Comparison of ENCODE assay signal across 9 cellular contexts in genomic region chr22:37803636-37804371, GRCh38. TPM values are rescaled to one million over a fixed set of nuclear protein-coding genes. Genes with fewer than 3 reads are reported as not detected.
DNase-seq lines count a peak whose midpoint lies in the region; ATAC-seq and TF ChIP-seq lines count a peak whose summit lies in the region.
"Had no signal": no experiment of that assay in that cellular context is flagged by ENCODE, and none has a peak within 500 bp of the region (broad histone marks: within the 10 kb centered on the region; RNA-seq: fewer than 3 reads in every experiment).

No MANE protein-coding gene starts in this region.

- no peaks in the 10 kb centered on the region for H3K36me3 Mint-ChIP-seq in activated CD8-positive, alpha-beta memory T cell treated with anti-CD3 and anti-CD28 coated beads, Interleukin-2, amount 10 ng/mL, durations not matched to agents 7 days and 5 days
- H3K36me3 Mint-ChIP-seq in WTC11 (no peaks in the 10 kb centered on the region), immature natural killer cell (no peaks in the 10 kb centered on the region)

- TF ChIP-seq CTCF in WTC11 (IDR thresholded peaks at IDR 0.05), result no peak
- TF ChIP-seq CTCF in testis (IDR thresholded peaks at IDR 0.05), result no peak

- peaks cover 62% of the 10 kb centered on the region for H3K27me3 Mint-ChIP-seq in activated CD8-positive, alpha-beta memory T cell treated with anti-CD3 and anti-CD28 coated beads, Interleukin-2, amount 10 ng/mL, durations not matched to agents 7 days and 5 days
- peaks cover 80% of the 10 kb centered on the region for H3K27me3 Mint-ChIP-seq in WTC11 (ENCODE audit: low read depth)
- peaks cover 17 to 54% (median 39%) of the 10 kb centered on the region in 3 donors for H3K27me3 Mint-ChIP-seq in immature natural killer cell (ENCODE audit: low read depth in 3 of 3)

- no peak overlapping the region for H3K27ac Mint-ChIP-seq in activated CD8-positive, alpha-beta memory T cell treated with anti-CD3 and anti-CD28 coated beads, Interleukin-2, amount 10 ng/mL, durations not matched to agents 7 days and 5 days
- H3K27ac Mint-ChIP-seq in WTC11 (no peak overlapping the region), immature natural killer cell (no peak overlapping the region)

- H3K9me3 Mint-ChIP-seq in activated CD8-positive, alpha-beta memory T cell treated with anti-CD3 and anti-CD28 coated beads, Interleukin-2, amount 10 ng/mL, durations not matched to agents 7 days and 5 days (ENCODE audit: low read depth), result no peaks in the 10 kb centered on the region
- H3K9me3 Mint-ChIP-seq in WTC11 (no peaks in the 10 kb centered on the region), immature natural killer cell (no peaks in the 10 kb centered on the region)

- no peak for ATAC-seq in activated CD8-positive, alpha-beta memory T cell treated with anti-CD3 and anti-CD28 coated beads, Interleukin-2, amount 10 ng/mL, durations not matched to agents 7 days and 5 days
- ATAC-seq in WTC11, result no peak

- intact Hi-C loops in testis (cut with DNase I; ENCODE audit: low total_unique reads), result no loop called here

- WGBS in testis, 2 donors, result 41 to 45% methylated on average over 21 to 34 of the region's 34 CpGs

- POLR2A ChIA-PET in WTC11 (lab: Charles Lee), result interaction anchor here (0.5 to 1.6 kb wide), 2 partner anchors 59 to 128 kb away, joined by 3 read pairs; partner anchors contain the start of gene LGALS1

- CTCF ChIA-PET in activated CD8-positive, alpha-beta memory T cell treated with anti-CD3 and anti-CD28 coated beads, Interleukin-2, amount 10 ng/mL, durations not matched to agents 7 days and 5 days (lab: Charles Lee), result interaction anchor here (0.9 to 2.1 kb wide), 4 partner anchors 13 to 197 kb away, joined by 3 to 16 read pairs (median 5); no protein-coding TSS in a partner anchor
- CTCF ChIA-PET in WTC11 (lab: Charles Lee), result interaction anchor here (0.6 to 2.7 kb wide), 4 partner anchors 13 to 116 kb away, joined by 3 to 10 read pairs (median 6); no protein-coding TSS in a partner anchor

- H3K4me1 ChIP-seq in testis, result peaks cover 42% of the 10 kb centered on the region

- DNase-seq in activated CD8-positive, alpha-beta memory T cell treated with anti-CD3 and anti-CD28 coated beads, Interleukin-2, amount 10 ng/mL, durations not matched to agents 7 days and 5 days, result no peak
- no peak for DNase-seq in activated CD8-positive, alpha-beta memory T cell treated with anti-CD3 and anti-CD28 coated beads for 24 hours
- DNase-seq in WTC11 (ENCODE audit: low spot score) (no peak), immature natural killer cell (no peak), testis (peak; percentile 34), dedifferentiated amniotic fluid mesenchymal stem cell (ENCODE audit: extremely low spot score) (no peak), SHP77 (lab: John Stamatoyannopoulos, UW) (no peak), occipital lobe (lab: John Stamatoyannopoulos, UW) (no peak)

- peak overlapping the region; percentile 62 to 64 for H3K4me3 ChIP-seq in testis

- H3K9me3 ChIP-seq in testis, result no peaks in the 10 kb centered on the region

- H3K36me3 ChIP-seq in testis (ENCODE audit: low read depth, missing control alignments), result no peaks in the 10 kb centered on the region

- H3K4me1 Mint-ChIP-seq in activated CD8-positive, alpha-beta memory T cell treated with anti-CD3 and anti-CD28 coated beads, Interleukin-2, amount 10 ng/mL, durations not matched to agents 7 days and 5 days, result peaks cover 30% of the 10 kb centered on the region
- H3K4me1 Mint-ChIP-seq in WTC11 (peaks cover 37% of the 10 kb centered on the region), immature natural killer cell (peaks cover 34 to 39% of the 10 kb centered on the region in 2 donors)

- peak overlapping the region; percentile 83 to 95 for H3K27ac ChIP-seq in testis

- no peak for TF ChIP-seq POLR2A in testis (IDR thresholded peaks at IDR 0.05)

- H3K4me3 Mint-ChIP-seq in activated CD8-positive, alpha-beta memory T cell treated with anti-CD3 and anti-CD28 coated beads, Interleukin-2, amount 10 ng/mL, durations not matched to agents 7 days and 5 days, result peak overlapping the region; percentile 46
- peak overlapping the region; percentile 81 for H3K4me3 Mint-ChIP-seq in WTC11
- peak overlapping the region in 4 of 5 donors; percentile 40 to 66 (median 46) for H3K4me3 Mint-ChIP-seq in immature natural killer cell

- H3K27me3 ChIP-seq in testis, result no peaks in the 10 kb centered on the region

TF ChIP-seq in WTC11, 78 proteins besides CTCF, POLR2A, EP300 and RAD21 (continues in another document):
- TF ChIP-seq ESRRA (CRISPR knock-in tag; IDR thresholded peaks at IDR 0.05; ENCODE audit: borderline replicate concordance) (no peak), NR3C1 (CRISPR knock-in tag; conservative IDR thresholded peaks at IDR 0.05; ENCODE audit: low read depth) (no peak), NFE2L1 (CRISPR knock-in tag; IDR thresholded peaks at IDR 0.05) (0 out of 2 replicates have a peak, but pooled peaks have one; percentile 21), EMX1 (CRISPR knock-in tag; IDR thresholded peaks at IDR 0.05) (no peak), SP1 (CRISPR knock-in tag; conservative IDR thresholded peaks at IDR 0.05) (no peak), RELA (CRISPR knock-in tag; IDR thresholded peaks at IDR 0.05; ENCODE audit: borderline replicate concordance) (no peak), TEAD4 (CRISPR knock-in tag; IDR thresholded peaks at IDR 0.05) (no peak)
- TF ChIP-seq, protein P1, sequence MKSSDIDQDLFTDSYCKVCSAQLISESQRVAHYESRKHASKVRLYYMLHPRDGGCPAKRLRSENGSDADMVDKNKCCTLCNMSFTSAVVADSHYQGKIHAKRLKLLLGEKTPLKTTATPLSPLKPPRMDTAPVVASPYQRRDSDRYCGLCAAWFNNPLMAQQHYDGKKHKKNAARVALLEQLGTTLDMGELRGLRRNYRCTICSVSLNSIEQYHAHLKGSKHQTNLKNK (CRISPR knock-in tag; IDR thresholded peaks at IDR 0.05), result no peak
- TF ChIP-seq, protein P2, sequence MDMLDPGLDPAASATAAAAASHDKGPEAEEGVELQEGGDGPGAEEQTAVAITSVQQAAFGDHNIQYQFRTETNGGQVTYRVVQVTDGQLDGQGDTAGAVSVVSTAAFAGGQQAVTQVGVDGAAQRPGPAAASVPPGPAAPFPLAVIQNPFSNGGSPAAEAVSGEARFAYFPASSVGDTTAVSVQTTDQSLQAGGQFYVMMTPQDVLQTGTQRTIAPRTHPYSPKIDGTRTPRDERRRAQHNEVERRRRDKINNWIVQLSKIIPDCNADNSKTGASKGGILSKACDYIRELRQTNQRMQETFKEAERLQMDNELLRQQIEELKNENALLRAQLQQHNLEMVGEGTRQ (CRISPR knock-in tag; IDR thresholded peaks at IDR 0.05), result peak; percentile 5; the same call in 1 of the 2 replicates
- TF ChIP-seq, protein P3, sequence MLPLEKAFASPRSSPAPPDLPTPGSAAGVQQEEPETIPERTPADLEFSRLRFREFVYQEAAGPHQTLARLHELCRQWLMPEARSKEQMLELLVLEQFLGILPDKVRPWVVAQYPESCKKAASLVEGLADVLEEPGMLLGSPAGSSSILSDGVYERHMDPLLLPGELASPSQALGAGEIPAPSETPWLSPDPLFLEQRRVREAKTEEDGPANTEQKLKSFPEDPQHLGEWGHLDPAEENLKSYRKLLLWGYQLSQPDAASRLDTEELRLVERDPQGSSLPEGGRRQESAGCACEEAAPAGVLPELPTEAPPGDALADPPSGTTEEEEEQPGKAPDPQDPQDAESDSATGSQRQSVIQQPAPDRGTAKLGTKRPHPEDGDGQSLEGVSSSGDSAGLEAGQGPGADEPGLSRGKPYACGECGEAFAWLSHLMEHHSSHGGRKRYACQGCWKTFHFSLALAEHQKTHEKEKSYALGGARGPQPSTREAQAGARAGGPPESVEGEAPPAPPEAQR (CRISPR knock-in tag; IDR thresholded peaks at IDR 0.05), result no peak

RNA-seq across cellular contexts. Expression of gene GCAT, which starts 3.9 kb away (rescaled TPM):
- total RNA-seq in activated CD8-positive, alpha-beta memory T cell treated with anti-CD3 and anti-CD28 coated beads, Interleukin-2, amount 10 ng/mL, durations not matched to agents 7 days and 5 days, result 10 to 100 TPM; 14.9 to 18.3 TPM
- total RNA-seq in WTC11 (2021) (33.0 to 36.4 TPM (median 36.3 TPM) in 3 replicates), testis (10 to 100 TPM; 36.7 to 40.6 TPM), occipital lobe (8.3 TPM)
- polyA plus RNA-seq in immature natural killer cell (under 1 TPM in 2 of 3 donors, not detected in 1; 0.64 to 0.71 TPM), testis (ENCODE audit: insufficient read depth, low read depth, low replicate concordance) (21.4 TPM)

RNA-seq across cellular contexts. Expression of gene GALR3, which starts 19.4 kb away (rescaled TPM):
- not detected for total RNA-seq in activated CD8-positive, alpha-beta memory T cell treated with anti-CD3 and anti-CD28 coated beads, Interleukin-2, amount 10 ng/mL, durations not matched to agents 7 days and 5 days
- 0.69 to 0.89 TPM (median 0.79 TPM) in 3 replicates for total RNA-seq in WTC11 (2021)
- not detected for polyA plus RNA-seq in immature natural killer cell
- total RNA-seq in testis, result 1 to 10 TPM in 1 of 2 donors, under 1 TPM in 1; 0.81 to 4.8 TPM
- not detected for polyA plus RNA-seq in testis (ENCODE audit: insufficient read depth, low read depth, low replicate concordance)
- total RNA-seq in occipital lobe, result not detected
- total RNA-seq: M059J had no signal

RNA-seq across cellular contexts. Expression of gene ANKRD54, which starts 40.3 kb away (rescaled TPM):
- total RNA-seq in activated CD8-positive, alpha-beta memory T cell treated with anti-CD3 and anti-CD28 coated beads, Interleukin-2, amount 10 ng/mL, durations not matched to agents 7 days and 5 days, result 10 to 100 TPM; 27.2 to 31.2 TPM
- total RNA-seq in WTC11 (2021) (17.1 to 19.1 TPM (median 17.9 TPM) in 3 replicates), testis (100 to 1,000 TPM; 117 to 138 TPM), occipital lobe (13.7 TPM)
- polyA plus RNA-seq in immature natural killer cell (10 to 100 TPM in 2 of 3 donors, 1 to 10 TPM in 1; 6.2 to 15.8 (median 12.4) TPM), testis (ENCODE audit: insufficient read depth, low read depth, low replicate concordance) (61.5 TPM)

RNA-seq across cellular contexts. Expression of gene EIF3L, which starts 45.4 kb away (rescaled TPM):
- 100 to 1,000 TPM; 218 to 370 TPM for total RNA-seq in activated CD8-positive, alpha-beta memory T cell treated with anti-CD3 and anti-CD28 coated beads, Interleukin-2, amount 10 ng/mL, durations not matched to agents 7 days and 5 days
- total RNA-seq in WTC11 (2021) (611 to 645 TPM (median 645 TPM) in 3 replicates), testis (100 to 1,000 TPM; 185 to 316 TPM), occipital lobe (702 TPM)
- polyA plus RNA-seq in immature natural killer cell (100 to 1,000 TPM; 167 to 215 (median 185) TPM), testis (ENCODE audit: insufficient read depth, low read depth, low replicate concordance) (295 TPM)
